In genomic region chr7:30142710-30143109, GRCh38 we compare ENCODE assay signal across 9 cellular contexts. TPM values are rescaled to one million over a fixed set of nuclear protein-coding genes. Genes with fewer than 3 reads are reported as not detected.
DNase-seq lines count a peak whose midpoint lies in the region; ATAC-seq, FAIRE-seq and TF ChIP-seq lines count a peak whose summit lies in the region.
"Had no signal": no experiment of that assay in that cellular context is flagged by ENCODE, and none has a peak within 500 bp of the region (broad histone marks: within the 10 kb centered on the region; RNA-seq: fewer than 3 reads in every experiment).

No MANE protein-coding gene starts in this region.

- peak overlapping the region; percentile 91 for H3K27ac Mint-ChIP-seq in chondrocyte (ENCODE audit: unreplicated experiment)

- no peak for TF ChIP-seq RAD21 in A549 (conservative IDR thresholded peaks at IDR 0.05 in 1 of 2, IDR thresholded peaks at IDR 0.05 in 1 of 2)

- CTCF ChIA-PET in A549 (lab: Yijun Ruan, JAX) = interaction anchor here (0.8 to 0.9 kb wide), 2 partner anchors 19 to 421 kb away, joined by 3 read pairs; no protein-coding TSS in a partner anchor

- TF ChIP-seq CTCF in A549 (IDR thresholded peaks at IDR 0.05) = no peak
- TF ChIP-seq CTCF in chondrocyte (IDR thresholded peaks at IDR 0.05) = no peak
- TF ChIP-seq CTCF in lower lobe of right lung (IDR thresholded peaks at IDR 0.05) = no peak

- intact Hi-C loops in lower lobe of right lung (cut with DNase I) = no loop called here

- no peaks in the 10 kb centered on the region for H3K9me3 Mint-ChIP-seq in chondrocyte (ENCODE audit: low read depth)
- H3K9me3 Mint-ChIP-seq: natural killer cell treated with Interleukin-12 subunit alpha and Interleukin-12 subunit beta and Interleukin-15 and Interleukin-18, amount 100 ng/mL, for 72 hours had no signal

- H3K4me3 Mint-ChIP-seq in chondrocyte (ENCODE audit: unreplicated experiment) = peak overlapping the region; percentile 39
- H3K4me3 Mint-ChIP-seq: natural killer cell treated with Interleukin-12 subunit alpha and Interleukin-12 subunit beta and Interleukin-15 and Interleukin-18, amount 100 ng/mL, for 72 hours had no signal

- POLR2A ChIA-PET in A549 (lab: Yijun Ruan, JAX) = no interaction called here

- no peaks in the 10 kb centered on the region for H3K36me3 ChIP-seq in lower lobe of right lung

- DNase-seq in A549 (ENCODE audit: low read depth in 1 of 2, low spot score in 1 of 2) = peak in 1 of 2 experiments; percentile 31
- peak; percentile 48 for DNase-seq in HT1080 (ENCODE audit: low read depth)
- no peak for DNase-seq in chondrocyte (ENCODE audit: low spot score)
- DNase-seq in lower lobe of right lung = peak; percentile 74
- DNase-seq in mucosa of gallbladder (ENCODE audit: low spot score) = no peak
- no peak for DNase-seq in stimulated activated CD4-positive, alpha-beta T cell treated with anti-CD3 and anti-CD28 coated beads, Interleukin-2, amount 100 ng/mL, for 48 hours
- no peak for DNase-seq in NCI-H2171 (lab: John Stamatoyannopoulos, UW)
- DNase-seq in T-helper 9 cell = no peak

- 69% methylated on average over 9 of the region's 9 CpGs for WGBS in A549 (ENCODE audit: missing lambda C conversion rate)

- ATAC-seq in A549 (peak; percentile 43 to 56; a peak in 4 of 6 replicates), lower lobe of right lung (peak; percentile 86 to 89)
- ATAC-seq: natural killer cell treated with Interleukin-12 subunit alpha and Interleukin-12 subunit beta and Interleukin-15 and Interleukin-18, amount 100 ng/mL, for 72 hours had no signal

- TF ChIP-seq EP300 in A549 (IDR thresholded peaks at IDR 0.05) = no peak

- peaks cover 16% of the 10 kb centered on the region for H3K4me1 ChIP-seq in A549
- H3K4me1 ChIP-seq in lower lobe of right lung = peaks cover 70% of the 10 kb centered on the region

- H3K27me3 Mint-ChIP-seq in chondrocyte (ENCODE audit: low read depth) = no peaks in the 10 kb centered on the region
- H3K27me3 Mint-ChIP-seq: natural killer cell treated with Interleukin-12 subunit alpha and Interleukin-12 subunit beta and Interleukin-15 and Interleukin-18, amount 100 ng/mL, for 72 hours had no signal

- H3K9me3 ChIP-seq in A549 (no peaks in the 10 kb centered on the region), lower lobe of right lung (no peaks in the 10 kb centered on the region)

- TF ChIP-seq POLR2A in A549 (IDR thresholded peaks at IDR 0.05; ENCODE audit: low read length) = no peak

- H3K4me3 ChIP-seq in A549 (no peak overlapping the region), lower lobe of right lung (no peak overlapping the region)

- FAIRE-seq in A549 (lab: Jason Lieb, UNC) = no peak

- no peaks in the 10 kb centered on the region for H3K27me3 ChIP-seq in lower lobe of right lung (ENCODE audit: low read depth)

- peak overlapping the region; percentile 15; the same call in 1 of the 3 replicates for H3K4me2 ChIP-seq in A549

- peaks cover 35% of the 10 kb centered on the region for H3K4me1 Mint-ChIP-seq in chondrocyte (ENCODE audit: low read depth)

- H3K27ac ChIP-seq in A549 (peak overlapping the region in 1 of 2 experiments; percentile 42; a peak in 2 of 6 replicates), lower lobe of right lung (peak overlapping the region; percentile 61)

- no peaks in the 10 kb centered on the region for H3K36me3 Mint-ChIP-seq in chondrocyte (ENCODE audit: low read depth)
- H3K36me3 Mint-ChIP-seq: natural killer cell treated with Interleukin-12 subunit alpha and Interleukin-12 subunit beta and Interleukin-15 and Interleukin-18, amount 100 ng/mL, for 72 hours had no signal

TF ChIP-seq in A549, 52 proteins besides CTCF, POLR2A, EP300 and RAD21:
- TF ChIP-seq RNF2 (IDR thresholded peaks at IDR 0.05; ENCODE audit: borderline replicate concordance, low read depth) = no peak
- TF ChIP-seq ZFP36 (IDR thresholded peaks at IDR 0.05; ENCODE audit: borderline replicate concordance, partially characterized antibody) = no peak
- no peak for TF ChIP-seq MYC (IDR thresholded peaks at IDR 0.05; ENCODE audit: borderline replicate concordance, low read length)
- TF ChIP-seq, protein P1, sequence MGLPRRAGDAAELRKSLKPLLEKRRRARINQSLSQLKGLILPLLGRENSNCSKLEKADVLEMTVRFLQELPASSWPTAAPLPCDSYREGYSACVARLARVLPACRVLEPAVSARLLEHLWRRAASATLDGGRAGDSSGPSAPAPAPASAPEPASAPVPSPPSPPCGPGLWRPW (IDR thresholded peaks at IDR 0.05) = no peak
- TF ChIP-seq RARB (CRISPR knock-in tag; IDR thresholded peaks at IDR 0.05) = no peak
- TF ChIP-seq ESRRA (IDR thresholded peaks at IDR 0.05; ENCODE audit: borderline replicate concordance, low read length) = no peak
- TF ChIP-seq JUN (IDR thresholded peaks at IDR 0.05) = no peak
- TF ChIP-seq GATA3 (IDR thresholded peaks at IDR 0.05; ENCODE audit: borderline replicate concordance) = no peak
- TF ChIP-seq EHF (CRISPR knock-in tag; IDR thresholded peaks at IDR 0.05) = no peak
- no peak for TF ChIP-seq REST (IDR thresholded peaks at IDR 0.05)
- no peak for TF ChIP-seq PHF8 (IDR thresholded peaks at IDR 0.05; ENCODE audit: borderline replicate concordance, low read depth)
- no peak for TF ChIP-seq FOXS1 (CRISPR knock-in tag; IDR thresholded peaks at IDR 0.05)

RNA-seq across cellular contexts. Expression of gene MTURN, which starts 7.9 kb away (rescaled TPM):
- polyA plus RNA-seq in A549 (2011; rRNA removed) = 2.5 and 2.7 TPM in 2 replicates
- 1.1 and 1.5 TPM in 2 replicates for polyA plus RNA-seq in A549 (2012; cell fraction: cytosol; rRNA removed)
- 1.2 and 1.5 TPM in 2 replicates for polyA plus RNA-seq in A549 (2012; cell fraction: nucleus; rRNA removed)
- 2.2 to 2.4 TPM (median 2.3 TPM) in 3 replicates for polyA plus RNA-seq in A549 (2017; fragmentation: RNase III; extraction: RNeasy Plus Mini Kit Qiagen cat#74134 plus additional on column Dnase treatment)
- 1.4 and 1.6 TPM in 2 replicates for polyA minus RNA-seq in A549 (2011; rRNA and poly(A)+ RNA removed)
- total RNA-seq in HT1080 (2014; rRNA removed; shearing (Covaris generic)) = 2.4 and 2.9 TPM in 2 replicates
- polyA plus RNA-seq in HT1080 (2015; cell fraction: cytosol; rRNA removed) = 4.3 and 5.6 TPM in 2 replicates
- polyA plus RNA-seq in HT1080 (2015; cell fraction: nucleus; rRNA removed) = 5.5 and 8.8 TPM in 2 replicates
- 14.9 to 19.8 TPM (median 15.7 TPM) in 3 replicates for total RNA-seq in chondrocyte
- total RNA-seq in lower lobe of right lung = 39.4 TPM
- total RNA-seq in mucosa of gallbladder = 36.3 TPM

Comparison
In these comparisons a context has a peak if more than half of its experiments do, and no peak if none do; other contexts are left out.
1. DNase-seq: peak in HT1080 (single experiment) and lower lobe of right lung (single experiment); none in chondrocyte (single experiment), mucosa of gallbladder (single experiment), stimulated activated CD4-positive, alpha-beta T cell treated with anti-CD3 and anti-CD28 coated beads, Interleukin-2, amount 100 ng/mL, for 48 hours (0 of 2), NCI-H2171 (single experiment) and T-helper 9 cell (single experiment).